ENCODE assay signal across 8 cellular contexts in the genomic region with DNA sequence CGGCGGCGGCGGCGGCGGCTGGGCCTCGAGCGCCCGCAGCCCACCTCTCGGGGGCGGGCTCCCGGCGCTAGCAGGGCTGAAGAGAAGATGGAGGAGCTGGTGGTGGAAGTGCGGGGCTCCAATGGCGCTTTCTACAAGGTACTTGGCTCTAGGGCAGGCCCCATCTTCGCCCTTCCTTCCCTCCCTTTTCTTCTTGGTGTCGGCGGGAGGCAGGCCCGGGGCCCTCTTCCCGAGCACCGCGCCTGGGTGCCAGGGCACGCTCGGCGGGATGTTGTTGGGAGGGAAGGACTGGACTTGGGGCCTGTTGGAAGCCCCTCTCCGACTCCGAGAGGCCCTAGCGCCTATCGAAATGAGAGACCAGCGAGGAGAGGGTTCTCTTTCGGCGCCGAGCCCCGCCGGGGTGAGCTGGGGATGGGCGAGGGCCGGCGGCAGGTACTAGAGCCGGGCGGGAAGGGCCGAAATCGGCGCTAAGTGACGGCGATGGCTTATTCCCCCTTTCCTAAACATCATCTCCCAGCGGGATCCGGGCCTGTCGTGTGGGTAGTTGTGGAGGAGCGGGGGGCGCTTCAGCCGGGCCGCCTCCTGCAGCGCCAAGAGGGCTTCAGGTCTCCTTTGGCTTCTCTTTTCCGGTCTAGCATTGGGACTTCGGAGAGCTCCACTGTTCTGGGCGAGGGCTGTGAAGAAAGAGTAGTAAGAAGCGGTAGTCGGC. TPM values are rescaled to one million over a fixed set of nuclear protein-coding genes. Genes with fewer than 3 reads are reported as not detected.
DNase-seq lines count a peak whose midpoint lies in the region; ATAC-seq and TF ChIP-seq lines count a peak whose summit lies in the region.

No MANE protein-coding gene starts in this region.

- TF ChIP-seq CTCF in GM12865 (IDR thresholded peaks at IDR 0.05; ENCODE audit: insufficient read depth, low read depth, low read length, missing control alignments) (no peak), epithelial cell of esophagus (IDR thresholded peaks at IDR 0.05; ENCODE audit: insufficient read depth, low read depth, low read length, missing control alignments) (no peak), mesothelial cell of epicardium (IDR thresholded peaks at IDR 0.05; ENCODE audit: unreplicated experiment) (no peak)

- CTCF ChIA-PET in activated CD8-positive, alpha-beta T cell treated with anti-CD3 and anti-CD28 coated beads, Interleukin-2, amount 10 ng/mL, durations not matched to agents 7 days and 5 days (lab: Charles Lee) = no interaction called here

- H3K27me3 Mint-ChIP-seq in activated CD8-positive, alpha-beta T cell treated with anti-CD3 and anti-CD28 coated beads, Interleukin-2, amount 10 ng/mL, durations not matched to agents 7 days and 5 days (ENCODE audit: low read depth) = no peaks in the 10 kb centered on the region
- no peaks in the 10 kb centered on the region for H3K27me3 Mint-ChIP-seq in mesothelial cell of epicardium (ENCODE audit: low read depth)
- H3K27me3 Mint-ChIP-seq in stimulated activated naive CD8-positive, alpha-beta T cell treated with anti-CD3 and anti-CD28 coated beads, Interleukin-15, Interleukin-2, amounts not matched to agents 100 ng/mL and 50 ng/mL, for 24 hours = no peaks in the 10 kb centered on the region

- peak; percentile 35 for ATAC-seq in HG02678 (IDR thresholded peaks at IDR 0.05; ENCODE audit: unreplicated experiment)
- peak; percentile 52 for ATAC-seq in activated CD8-positive, alpha-beta T cell treated with anti-CD3 and anti-CD28 coated beads, Interleukin-2, amount 10 ng/mL, durations not matched to agents 7 days and 5 days

- H3K4me3 Mint-ChIP-seq in activated CD8-positive, alpha-beta T cell treated with anti-CD3 and anti-CD28 coated beads, Interleukin-2, amount 10 ng/mL, durations not matched to agents 7 days and 5 days = peak overlapping the region; percentile 98
- peak overlapping the region; percentile 94 for H3K4me3 Mint-ChIP-seq in mesothelial cell of epicardium
- peak overlapping the region; percentile 96 for H3K4me3 Mint-ChIP-seq in stimulated activated naive CD8-positive, alpha-beta T cell treated with anti-CD3 and anti-CD28 coated beads, Interleukin-15, Interleukin-2, amounts not matched to agents 100 ng/mL and 50 ng/mL, for 24 hours

- peaks cover 7% of the 10 kb centered on the region for H3K36me3 Mint-ChIP-seq in activated CD8-positive, alpha-beta T cell treated with anti-CD3 and anti-CD28 coated beads, Interleukin-2, amount 10 ng/mL, durations not matched to agents 7 days and 5 days (ENCODE audit: low read depth)
- no peaks in the 10 kb centered on the region for H3K36me3 Mint-ChIP-seq in mesothelial cell of epicardium
- no peaks in the 10 kb centered on the region for H3K36me3 Mint-ChIP-seq in stimulated activated naive CD8-positive, alpha-beta T cell treated with anti-CD3 and anti-CD28 coated beads, Interleukin-15, Interleukin-2, amounts not matched to agents 100 ng/mL and 50 ng/mL, for 24 hours (ENCODE audit: low read depth)

- POLR2A ChIA-PET in activated CD8-positive, alpha-beta T cell treated with anti-CD3 and anti-CD28 coated beads, Interleukin-2, amount 10 ng/mL, durations not matched to agents 7 days and 5 days (lab: Charles Lee) = interaction anchor here (0.9 to 1.1 kb wide), 3 partner anchors 9 to 14 kb away, joined by 3 read pairs; no protein-coding TSS in a partner anchor

- DNase-seq in A172 (ENCODE audit: low spot score) (peak; percentile 44), GM12865 (ENCODE audit: low read depth) (peak; percentile 46), NCI-H2107 (lab: John Stamatoyannopoulos, UW) (peak; percentile 31), epithelial cell of esophagus (ENCODE audit: low read depth) (peak; percentile 39), mesothelial cell of epicardium (ENCODE audit: low spot score in 2 of 2, unreplicated experiment in 2 of 2) (peak in 1 of 2 experiments; percentile 48)
- DNase-seq in activated CD8-positive, alpha-beta T cell treated with anti-CD3 and anti-CD28 coated beads, Interleukin-2, amount 10 ng/mL, durations not matched to agents 7 days and 5 days = peak; percentile 52

- no peaks in the 10 kb centered on the region for H3K9me3 Mint-ChIP-seq in activated CD8-positive, alpha-beta T cell treated with anti-CD3 and anti-CD28 coated beads, Interleukin-2, amount 10 ng/mL, durations not matched to agents 7 days and 5 days (ENCODE audit: insufficient read depth)
- peaks cover 16% of the 10 kb centered on the region for H3K9me3 Mint-ChIP-seq in mesothelial cell of epicardium
- no peaks in the 10 kb centered on the region for H3K9me3 Mint-ChIP-seq in stimulated activated naive CD8-positive, alpha-beta T cell treated with anti-CD3 and anti-CD28 coated beads, Interleukin-15, Interleukin-2, amounts not matched to agents 100 ng/mL and 50 ng/mL, for 24 hours

- H3K4me1 Mint-ChIP-seq in activated CD8-positive, alpha-beta T cell treated with anti-CD3 and anti-CD28 coated beads, Interleukin-2, amount 10 ng/mL, durations not matched to agents 7 days and 5 days (ENCODE audit: low read depth) = peaks cover 42% of the 10 kb centered on the region
- peaks cover 41% of the 10 kb centered on the region for H3K4me1 Mint-ChIP-seq in mesothelial cell of epicardium
- H3K4me1 Mint-ChIP-seq in stimulated activated naive CD8-positive, alpha-beta T cell treated with anti-CD3 and anti-CD28 coated beads, Interleukin-15, Interleukin-2, amounts not matched to agents 100 ng/mL and 50 ng/mL, for 24 hours (ENCODE audit: low read depth) = peaks cover 50% of the 10 kb centered on the region

- peak overlapping the region; percentile 96 for H3K27ac Mint-ChIP-seq in activated CD8-positive, alpha-beta T cell treated with anti-CD3 and anti-CD28 coated beads, Interleukin-2, amount 10 ng/mL, durations not matched to agents 7 days and 5 days
- H3K27ac Mint-ChIP-seq in mesothelial cell of epicardium = peak overlapping the region; percentile 97
- peak overlapping the region; percentile 90 for H3K27ac Mint-ChIP-seq in stimulated activated naive CD8-positive, alpha-beta T cell treated with anti-CD3 and anti-CD28 coated beads, Interleukin-15, Interleukin-2, amounts not matched to agents 100 ng/mL and 50 ng/mL, for 24 hours

- peak overlapping the region; percentile 85 for H3K4me3 ChIP-seq in GM12865 (ENCODE audit: low read depth, low read length)
- peak overlapping the region; percentile 64 for H3K4me3 ChIP-seq in epithelial cell of esophagus (ENCODE audit: low read length)

RNA-seq across cellular contexts. Expression of a gene that starts 0.5 kb away (rescaled TPM):
- 49.6 and 50.9 TPM in 2 replicates for total RNA-seq in A172 (2014; rRNA removed; shearing (Covaris generic))
- total RNA-seq in activated CD8-positive, alpha-beta T cell treated with anti-CD3 and anti-CD28 coated beads, Interleukin-2, amount 10 ng/mL, durations not matched to agents 7 days and 5 days = 10 to 100 TPM; 44.5 to 45.6 TPM
- 107 to 108 TPM (median 108 TPM) in 3 replicates for total RNA-seq in mesothelial cell of epicardium
